17 cellular contexts compared by ENCODE assay signal in the genomic region with DNA sequence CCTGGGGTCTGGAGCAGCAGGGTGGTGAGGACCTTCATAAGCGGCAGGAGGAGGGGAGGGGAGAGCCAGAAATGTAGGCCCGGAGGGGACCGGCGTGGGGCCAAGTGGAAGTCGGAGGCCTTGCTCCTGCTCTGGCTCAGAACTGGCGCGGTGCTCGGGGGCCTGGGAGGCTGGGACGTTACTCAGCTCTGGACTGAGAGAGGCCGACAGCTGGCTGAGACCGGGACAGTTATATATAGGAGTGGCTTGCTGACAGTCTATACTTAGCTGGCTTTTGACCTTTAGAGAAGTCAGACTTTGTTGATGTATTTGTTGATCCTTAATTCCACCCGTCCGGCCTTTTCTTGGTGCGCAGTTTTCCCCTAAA. TPM values are rescaled to one million over a fixed set of nuclear protein-coding genes. Genes with fewer than 3 reads are reported as not detected.
A peak's percentile ranks its signal among the peaks of the same experiment; 100 is the strongest.
DNase-seq lines count a peak whose midpoint lies in the region; ATAC-seq and TF ChIP-seq lines count a peak whose summit lies in the region.
"Had no signal": no experiment of that assay in that cellular context is flagged by ENCODE, and none has a peak within 500 bp of the region (broad histone marks: within the 10 kb centered on the region; RNA-seq: fewer than 3 reads in every experiment).

No MANE protein-coding gene starts in this region.

- no peak overlapping the region for H3K4me3 Mint-ChIP-seq in osteocyte (ENCODE audit: unreplicated experiment)
- H3K4me3 Mint-ChIP-seq in activated CD8-positive, alpha-beta T cell treated with anti-CD3 and anti-CD28 coated beads for 36 hours: no peak overlapping the region

- H3K4me3 ChIP-seq in coronary artery (no peak overlapping the region), right atrium auricular region (no peak overlapping the region), urinary bladder (ENCODE audit: low read depth, low read length) (no peak overlapping the region)
- H3K4me3 ChIP-seq: GM12878, testis had no signal

- CTCF ChIA-PET in activated CD8-positive, alpha-beta T cell treated with anti-CD3 and anti-CD28 coated beads for 36 hours (lab: Charles Lee): interaction anchor here (2.2 kb wide), 1 partner anchor 12 kb away, joined by 7 read pairs; no protein-coding TSS in a partner anchor

- peaks cover 0 to 54% of the 10 kb centered on the region in 2 donors for H3K4me1 ChIP-seq in right atrium auricular region
- no peaks in the 10 kb centered on the region for H3K4me1 ChIP-seq in urinary bladder (ENCODE audit: insufficient read depth)

- TF ChIP-seq CTCF in coronary artery (IDR thresholded peaks at IDR 0.05) (no peak), right atrium auricular region (IDR thresholded peaks at IDR 0.05) (no peak), osteocyte (IDR thresholded peaks at IDR 0.05) (no peak)
- no peak for TF ChIP-seq CTCF in activated CD8-positive, alpha-beta T cell treated with anti-CD3 and anti-CD28 coated beads for 36 hours (IDR thresholded peaks at IDR 0.05)

- H3K27ac ChIP-seq in coronary artery (peak overlapping the region; percentile 69 to 88), right atrium auricular region (peak overlapping the region; percentile 83 to 89), urinary bladder (ENCODE audit: low read depth) (peak overlapping the region; percentile 11)
- H3K27ac ChIP-seq: testis had no signal

- no peaks in the 10 kb centered on the region for H3K27me3 ChIP-seq in right atrium auricular region
- H3K27me3 ChIP-seq: testis had no signal

- H3K36me3 ChIP-seq in right atrium auricular region: no peaks in the 10 kb centered on the region
- H3K36me3 ChIP-seq in urinary bladder (ENCODE audit: insufficient read depth): peaks cover 4% of the 10 kb centered on the region

- H3K9me3 Mint-ChIP-seq in osteocyte (ENCODE audit: unreplicated experiment): no peaks in the 10 kb centered on the region
- no peaks in the 10 kb centered on the region for H3K9me3 Mint-ChIP-seq in activated CD8-positive, alpha-beta T cell treated with anti-CD3 and anti-CD28 coated beads for 36 hours
- H3K9me3 Mint-ChIP-seq: activated T-helper 2 cell treated with anti-CD3 and anti-CD28 coated beads, Interferon-gamma antibody, Interleukin-2, Interleukin-4, amounts not matched to agents 10 μg/mL and 5 μg/mL and 100 μg/mL, durations not matched to agents 14 hours and 24 hours and 36 hours had no signal

- peaks cover 47% of the 10 kb centered on the region for H3K4me1 Mint-ChIP-seq in osteocyte (ENCODE audit: unreplicated experiment)
- H3K4me1 Mint-ChIP-seq in activated CD8-positive, alpha-beta T cell treated with anti-CD3 and anti-CD28 coated beads for 36 hours (ENCODE audit: low read depth): peaks cover 7% of the 10 kb centered on the region

- ATAC-seq in GM21515 (IDR thresholded peaks at IDR 0.05; ENCODE audit: unreplicated experiment) (no peak), HG03280 (IDR thresholded peaks at IDR 0.05; ENCODE audit: unreplicated experiment) (no peak)
- ATAC-seq in activated CD8-positive, alpha-beta T cell treated with anti-CD3 and anti-CD28 coated beads for 36 hours: no peak
- ATAC-seq: GM12878 had no signal

- H3K36me3 Mint-ChIP-seq in osteocyte (ENCODE audit: unreplicated experiment): peaks cover 86% of the 10 kb centered on the region
- H3K36me3 Mint-ChIP-seq in activated CD8-positive, alpha-beta T cell treated with anti-CD3 and anti-CD28 coated beads for 36 hours (ENCODE audit: low read depth): no peaks in the 10 kb centered on the region

- H3K9me3 ChIP-seq in right atrium auricular region: no peaks in the 10 kb centered on the region
- H3K9me3 ChIP-seq: testis had no signal

- intact Hi-C loops in activated CD8-positive, alpha-beta T cell treated with anti-CD3 and anti-CD28 coated beads for 36 hours (cut with micrococcal nuclease): loop anchor here (5.0 kb wide), 2 partner anchors 833 to 1033 kb away; no protein-coding TSS in a partner anchor

- POLR2A ChIA-PET in activated CD8-positive, alpha-beta T cell treated with anti-CD3 and anti-CD28 coated beads for 36 hours (lab: Charles Lee): interaction anchor here (0.6 to 0.9 kb wide), 2 partner anchors 152 to 173 kb away, joined by 3 read pairs; no protein-coding TSS in a partner anchor

- H3K27me3 Mint-ChIP-seq in osteocyte (ENCODE audit: unreplicated experiment): no peaks in the 10 kb centered on the region
- peaks cover 13% of the 10 kb centered on the region for H3K27me3 Mint-ChIP-seq in activated CD8-positive, alpha-beta T cell treated with anti-CD3 and anti-CD28 coated beads for 36 hours

- 34% methylated on average over 14 of the region's 14 CpGs for WGBS in urinary bladder

- peak overlapping the region; percentile 44 for H3K27ac Mint-ChIP-seq in osteocyte (ENCODE audit: unreplicated experiment)
- H3K27ac Mint-ChIP-seq in activated CD8-positive, alpha-beta T cell treated with anti-CD3 and anti-CD28 coated beads for 36 hours: no peak overlapping the region
- H3K27ac Mint-ChIP-seq: activated T-helper 2 cell treated with anti-CD3 and anti-CD28 coated beads, Interferon-gamma antibody, Interleukin-2, Interleukin-4, amounts not matched to agents 10 μg/mL and 5 μg/mL and 100 μg/mL, durations not matched to agents 14 hours and 24 hours and 36 hours had no signal

- peak; percentile 89 for DNase-seq in coronary artery (ENCODE audit: low spot score)
- peak; percentile 73 for DNase-seq in right atrium auricular region (ENCODE audit: low spot score)
- DNase-seq in osteocyte (ENCODE audit: extremely low spot score, unreplicated experiment): no peak
- no peak for DNase-seq in HT-29 (ENCODE audit: low spot score)
- DNase-seq in activated CD8-positive, alpha-beta T cell treated with anti-CD3 and anti-CD28 coated beads for 36 hours: no peak
- DNase-seq: activated CD4-positive, CD25-positive, alpha-beta regulatory T cell; GOT3; NCI-H1048; NCI-H748 treated with DMSO at 0.1 percent for 48 hours; OCI-M1; stimulated activated CD4-positive, alpha-beta T cell treated with anti-CD3 and anti-CD28 coated beads, Interleukin-4, amount 100 ng/mL, for 1 hour; testis had no signal

RNA-seq across cellular contexts. Expression of gene IGFBP5, which starts 15.7 kb away (rescaled TPM):
- 100 to 1,000 TPM; 169 to 554 TPM for total RNA-seq in right atrium auricular region
- 1,145 and 1,383 TPM in 2 replicates for total RNA-seq in osteocyte
- total RNA-seq in urinary bladder: 159 TPM
- 516 TPM for polyA plus RNA-seq in urinary bladder
- not detected in 2 replicates for total RNA-seq in HT-29 (2014; rRNA removed; shearing (Covaris generic))
- total RNA-seq in activated CD8-positive, alpha-beta T cell treated with anti-CD3 and anti-CD28 coated beads for 36 hours: not detected
- total RNA-seq: activated T-helper 2 cell treated with anti-CD3 and anti-CD28 coated beads, Interferon-gamma antibody, Interleukin-2, Interleukin-4, amounts not matched to agents 10 μg/mL and 5 μg/mL and 100 μg/mL, durations not matched to agents 14 hours and 24 hours and 36 hours had no signal
- polyA plus RNA-seq: GM12878 had no signal

RNA-seq across cellular contexts. Expression of gene IGFBP2, which starts 46.4 kb away (rescaled TPM):
- total RNA-seq in right atrium auricular region (100 to 1,000 TPM; 255 to 508 TPM), osteocyte (2,796 and 2,855 TPM in 2 replicates), urinary bladder (136 TPM)
- polyA plus RNA-seq in urinary bladder: 162 TPM
- total RNA-seq in HT-29 (2014; rRNA removed; shearing (Covaris generic)): 89.8 and 91.4 TPM in 2 replicates
- total RNA-seq in activated CD8-positive, alpha-beta T cell treated with anti-CD3 and anti-CD28 coated beads for 36 hours: 100 to 1,000 TPM; 123 to 124 TPM

Comparison
In these comparisons a context has a peak if more than half of its experiments do, and no peak if none do; other contexts are left out.
1. DNase-seq: peak in coronary artery (single experiment) and right atrium auricular region (single experiment); none in osteocyte (single experiment), HT-29 (single experiment) and activated CD8-positive, alpha-beta T cell treated with anti-CD3 and anti-CD28 coated beads for 36 hours (single experiment).
2. H3K27ac ChIP-seq: peak in every context shown above with its lines; median percentile 86 in right atrium auricular region; 78 in coronary artery; 11 in urinary bladder.
3. RNA of gene IGFBP5, which starts 15.7 kb away (total RNA-seq): 1,145 to 1,383 TPM in osteocyte, 169 to 554 TPM in right atrium auricular region and 159 TPM in urinary bladder (single experiment); not detected in activated CD8-positive, alpha-beta T cell treated with anti-CD3 and anti-CD28 coated beads for 36 hours and not detected in HT-29; every median in the first group is over 100 times any median in the second.